Comparison of ENCODE assay signal across 16 cellular contexts in the genomic region with DNA sequence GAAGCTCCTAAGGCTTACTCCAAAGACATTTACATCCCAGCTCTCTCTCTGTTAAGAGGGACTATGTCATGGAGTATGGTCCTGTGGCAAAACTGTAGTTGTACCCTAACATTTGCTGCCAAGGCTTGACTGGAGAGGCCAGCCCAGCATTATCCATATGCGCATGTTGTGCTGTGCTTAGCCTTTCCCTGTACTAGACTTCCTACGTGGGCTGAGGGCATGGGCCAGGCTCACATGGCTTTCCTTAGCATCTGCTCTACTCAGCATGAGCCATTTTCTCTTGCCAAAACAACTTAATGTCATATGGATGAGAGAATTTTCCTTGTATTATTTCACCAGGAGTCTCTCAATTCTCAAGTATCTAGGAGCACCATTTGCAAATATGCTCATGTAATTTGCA.
DNase-seq lines count a peak whose midpoint lies in the region; TF ChIP-seq lines count a peak whose summit lies in the region.
"Had no signal": no experiment of that assay in that cellular context is flagged by ENCODE, and none has a peak within 500 bp of the region (broad histone marks: within the 10 kb centered on the region; RNA-seq: fewer than 3 reads in every experiment).

No MANE protein-coding gene starts in this region.

- H3K4me3 ChIP-seq in left ventricle myocardium inferior: no peak overlapping the region
- H3K4me3 ChIP-seq: GM23338 had no signal

- in situ Hi-C loops in G401 (cut with HindIII; ENCODE audit: low sequenced_read_pairs): no loop called here

- H3K27ac ChIP-seq in left ventricle myocardium inferior (replicated peaks): no peak overlapping the region

- peaks cover 19% of the 10 kb centered on the region for H3K27me3 ChIP-seq in left ventricle myocardium inferior (ENCODE audit: low read depth)
- H3K27me3 ChIP-seq: BE2C had no signal

- peak; percentile 98 for DNase-seq in G401 (ENCODE audit: low spot score)
- peak; percentile 58 for DNase-seq in NCI-H446 treated with DMSO at 0.1 percent for 48 hours (lab: John Stamatoyannopoulos, UW)
- DNase-seq in cerebellar nuclear complex (lab: John Stamatoyannopoulos, UW): peak; percentile 58 to 85
- peak; percentile 14 for DNase-seq in pons (ENCODE audit: low spot score)
- no peak for DNase-seq in NCI-H345 (lab: John Stamatoyannopoulos, UW)
- no peak for DNase-seq in GM03348 (ENCODE audit: low spot score)
- no peak for DNase-seq in left ventricle myocardium inferior
- DNase-seq: BE2C; CD4-positive, CD25-positive, alpha-beta regulatory T cell; CD8-positive, alpha-beta memory T cell; DMS53; DND-41; EL; HCEC 1CT; KBM-7 had no signal

- intact Hi-C loops in left ventricle myocardium inferior (cut with micrococcal nuclease): no loop called here

- H3K36me3 ChIP-seq in left ventricle myocardium inferior: no peaks in the 10 kb centered on the region
- H3K36me3 ChIP-seq: BE2C had no signal

- no peaks in the 10 kb centered on the region for H3K4me1 ChIP-seq in left ventricle myocardium inferior
- H3K4me1 ChIP-seq: BE2C had no signal

- no peak for TF ChIP-seq CTCF in left ventricle myocardium inferior (IDR thresholded peaks at IDR 0.05; ENCODE audit: borderline replicate concordance)

- H3K9me3 ChIP-seq in left ventricle myocardium inferior (replicated peaks): peaks cover 7% of the 10 kb centered on the region
- H3K9me3 ChIP-seq: BE2C had no signal

Comparison
In these comparisons a context has a peak if more than half of its experiments do, and no peak if none do; other contexts are left out.
1. DNase-seq: peak in G401 (single experiment), NCI-H446 treated with DMSO at 0.1 percent for 48 hours (single experiment), cerebellar nuclear complex (2 of 2) and pons (single experiment); none in NCI-H345 (single experiment), GM03348 (single experiment) and left ventricle myocardium inferior (single experiment).